In the genomic region with DNA sequence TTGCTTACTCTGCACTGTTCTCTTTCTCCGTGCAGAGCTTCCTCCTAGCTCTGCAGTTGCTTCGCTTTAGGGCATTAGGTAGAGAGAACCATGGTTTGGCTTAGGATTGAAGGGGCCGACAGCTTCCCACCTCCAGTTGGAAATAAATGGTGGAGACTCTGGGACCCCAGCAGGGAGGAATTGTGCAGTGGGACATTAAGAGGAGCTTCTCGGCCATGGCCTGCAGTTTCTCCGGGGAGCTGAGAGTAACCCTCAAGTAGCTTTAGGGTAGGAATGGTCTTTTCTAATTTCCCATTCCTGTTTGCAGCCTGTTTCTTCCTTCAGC, we compare ENCODE assay signal across 8 cellular contexts. TPM values are rescaled to one million over a fixed set of nuclear protein-coding genes. Genes with fewer than 3 reads are reported as not detected.
A peak's percentile ranks its signal among the peaks of the same experiment; 100 is the strongest.
DNase-seq lines count a peak whose midpoint lies in the region; TF ChIP-seq lines count a peak whose summit lies in the region.

No MANE protein-coding gene starts in this region.

- in situ Hi-C loops in ACHN (cut with HindIII; ENCODE audit: low pct_ligation_motif_present, low pct_unique_long_range_greater_than_20kb, low sequenced_read_pairs): loop anchor here (10.0 kb wide), 1 partner anchor 90 kb away; no protein-coding TSS in a partner anchor

- TF ChIP-seq CTCF in DOHH2 (IDR thresholded peaks at IDR 0.05; ENCODE audit: low read depth, low read length, poor library complexity, severe bottlenecking): no peak
- TF ChIP-seq CTCF in Peyer's patch (IDR thresholded peaks at IDR 0.05): no peak
- TF ChIP-seq CTCF in prostate gland (IDR thresholded peaks at IDR 0.05): no peak

- no peaks in the 10 kb centered on the region for H3K9me3 ChIP-seq in DOHH2 (ENCODE audit: control insufficient read depth, insufficient read depth, low read length)
- no peaks in the 10 kb centered on the region for H3K9me3 ChIP-seq in Peyer's patch
- no peaks in the 10 kb centered on the region for H3K9me3 ChIP-seq in prostate gland

- H3F3A ChIP-seq in DOHH2 (ENCODE audit: control insufficient read depth, insufficient read depth): peaks cover 7% of the 10 kb centered on the region

- DNase-seq in Peyer's patch (no peak), fibroblast of peridontal ligament (ENCODE audit: extremely low read depth) (peak; percentile 4), prostate gland (ENCODE audit: low spot score) (no peak), medulla oblongata (ENCODE audit: extremely low spot score) (no peak), ACHN (no peak), NCI-H128 (lab: John Stamatoyannopoulos, UW; ENCODE audit: unreplicated experiment) (no peak), NCI-H1105 (lab: John Stamatoyannopoulos, UW) (no peak)

- H3K36me3 ChIP-seq in DOHH2 (ENCODE audit: control insufficient read depth, low read length) (peaks cover 14% of the 10 kb centered on the region), Peyer's patch (peaks cover 0 to 10% (median 0%) of the 10 kb centered on the region in 3 donors), prostate gland (no peaks in the 10 kb centered on the region)

- H3K27me3 ChIP-seq in DOHH2 (ENCODE audit: control insufficient read depth, low read length) (no peaks in the 10 kb centered on the region), Peyer's patch (no peaks in the 10 kb centered on the region), prostate gland (replicated peaks; ENCODE audit: insufficient read depth) (no peaks in the 10 kb centered on the region)

- TF ChIP-seq POLR2A in Peyer's patch (IDR thresholded peaks at IDR 0.05) (no peak), prostate gland (IDR thresholded peaks at IDR 0.05) (no peak)

- H3K79me2 ChIP-seq in DOHH2 (ENCODE audit: control insufficient read depth, low read length): peaks cover 44% of the 10 kb centered on the region

- H3K27ac ChIP-seq in DOHH2 (ENCODE audit: low read depth, low read length) (no peak overlapping the region), Peyer's patch (peak overlapping the region in 3 of 4 donors; percentile 82 to 95 (median 95)), prostate gland (peak overlapping the region; percentile 87 to 88)

- H3K4me1 ChIP-seq in DOHH2 (ENCODE audit: control insufficient read depth, low read length): peaks cover 29% of the 10 kb centered on the region
- peaks cover 0 to 25% (median 9%) of the 10 kb centered on the region in 4 donors for H3K4me1 ChIP-seq in Peyer's patch
- peaks cover 14% of the 10 kb centered on the region for H3K4me1 ChIP-seq in prostate gland (replicated peaks)

- H3K9me2 ChIP-seq in DOHH2 (replicated peaks; ENCODE audit: control insufficient read depth, low read length): no peaks in the 10 kb centered on the region

- H4K20me1 ChIP-seq in DOHH2 (ENCODE audit: control insufficient read depth, insufficient read depth, low read depth, low read length): peaks cover 13% of the 10 kb centered on the region

- intact Hi-C loops in prostate gland (cut with DNase I): loop anchor here (2.0 to 10.0 kb wide), 3 partner anchors 80 to 110 kb away; a partner anchor contains a TSS

- WGBS in prostate gland: 2% methylated on average over 5 of the region's 5 CpGs

- H3K4me3 ChIP-seq in DOHH2 (ENCODE audit: low read length): peak overlapping the region; percentile 99
- H3K4me3 ChIP-seq in Peyer's patch: peak overlapping the region; percentile 97 to 99 (median 98)
- peak overlapping the region; percentile 88 to 95 for H3K4me3 ChIP-seq in prostate gland

- H3K4me2 ChIP-seq in DOHH2 (ENCODE audit: low read length): peak overlapping the region; percentile 97

RNA-seq across cellular contexts. Expression of a gene that starts 1.2 kb away (rescaled TPM):
- total RNA-seq in Peyer's patch (10 to 100 TPM in 1 of 4 donors, 1 to 10 TPM in 3; 6.5 to 11.0 (median 9.2) TPM), prostate gland (10 to 100 TPM; 17.4 to 20.4 TPM)

RNA-seq across cellular contexts. Expression of a gene that starts 2.4 kb away (rescaled TPM):
- total RNA-seq in Peyer's patch (10 to 100 TPM; 41.3 to 79.7 (median 71.3) TPM), prostate gland (10 to 100 TPM; 75.6 to 95.9 TPM)

RNA-seq across cellular contexts. Expression of a gene that starts 53.6 kb away (rescaled TPM):
- total RNA-seq in Peyer's patch (1 to 10 TPM in 1 of 4 donors, under 1 TPM in 1, not detected in 2; 0.85 to 2.8 TPM), prostate gland (1 to 10 TPM in 1 of 2 donors, under 1 TPM in 1; 0.85 to 3.7 TPM)
